ENCODE assay signal across 23 cellular contexts in genomic region chr12:116207274-116207673, GRCh38.
"Had no signal": no experiment of that assay in that cellular context is flagged by ENCODE, and none has a peak within 500 bp of the region (broad histone marks: within the 10 kb centered on the region; RNA-seq: fewer than 3 reads in every experiment).

No MANE protein-coding gene starts in this region.

- DNase-seq: dermis blood vessel endothelial cell; effector memory CD8-positive, alpha-beta T cell; head of caudate nucleus; kidney; mucosa of descending colon; naive thymus-derived CD4-positive, alpha-beta T cell; stimulated activated CD4-positive, alpha-beta T cell treated with anti-CD3 and anti-CD28 coated beads, Interleukin-12 subunit alpha, Interleukin-12 subunit beta, amount 100 ng/mL, for 4 hours; stimulated activated CD4-positive, alpha-beta T cell treated with anti-CD3 and anti-CD28 coated beads, Interleukin-1b, Interleukin-23, amount 100 ng/mL, for 48 hours; stimulated activated CD4-positive, alpha-beta T cell treated with anti-CD3 and anti-CD28 coated beads, Interleukin-4, amount 100 ng/mL, for 1 hour; stimulated activated CD8-positive, alpha-beta memory T cell treated with anti-CD3 and anti-CD28 coated beads, Interleukin-4, amount 100 ng/mL, for 48 hours; stimulated activated naive CD4-positive, alpha-beta T cell; stimulated activated naive CD8-positive, alpha-beta T cell treated with anti-CD3 and anti-CD28 coated beads, Interleukin-15, amount 100 ng/mL, for 72 hours; transverse colon had no signal

- H3K36me3 ChIP-seq: neural progenitor cell, suprapubic skin, transverse colon, vagina had no signal

- H3K9ac ChIP-seq: neural progenitor cell, parathyroid adenoma had no signal

- ATAC-seq: effector memory CD8-positive, alpha-beta T cell; left lobe of liver; mucosa of descending colon; naive thymus-derived CD4-positive, alpha-beta T cell; sciatic nerve had no signal

- H3K9me3 ChIP-seq: mucosa of descending colon, suprapubic skin, transverse colon, vagina had no signal

- FAIRE-seq: frontal cortex, kidney had no signal

- H3K27ac ChIP-seq: coronary artery, parathyroid adenoma, suprapubic skin, transverse colon, vagina had no signal

- H3K27me3 ChIP-seq: neural progenitor cell, suprapubic skin, transverse colon, vagina had no signal

- H2AFZ ChIP-seq: neural progenitor cell, parathyroid adenoma had no signal

- H3K4me2 ChIP-seq: neural progenitor cell, smooth muscle cell had no signal

- H3K4me3 ChIP-seq: coronary artery, lung, mucosa of descending colon, neural progenitor cell, smooth muscle cell, suprapubic skin, transverse colon, vagina had no signal
